Comparison of ENCODE assay signal across 8 cellular contexts in the genomic region with DNA sequence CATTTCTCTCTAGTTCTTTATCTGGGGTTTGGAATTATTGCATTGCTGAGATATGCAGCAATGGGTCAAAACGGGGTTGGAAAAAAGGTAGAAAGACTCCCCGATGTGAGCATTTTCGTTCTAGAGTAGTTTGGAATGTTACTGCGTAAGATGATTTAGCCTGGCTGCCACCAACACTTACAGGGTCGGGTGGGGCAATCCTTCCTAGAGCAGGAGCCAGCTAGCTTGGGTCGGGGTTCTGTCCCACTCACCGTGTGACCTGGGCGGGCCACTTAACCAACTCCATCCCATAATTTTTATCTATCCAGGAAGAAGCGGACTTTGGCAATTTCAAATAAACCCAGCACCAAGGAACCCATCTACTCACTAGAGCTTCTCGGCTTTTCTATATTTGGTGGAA.
DNase-seq lines count a peak whose midpoint lies in the region; ATAC-seq and TF ChIP-seq lines count a peak whose summit lies in the region.

No MANE protein-coding gene starts in this region.

- TF ChIP-seq POLR2A in NB4 (IDR thresholded peaks at IDR 0.05; ENCODE audit: extremely low read depth, insufficient read length) (no peak), sigmoid colon (IDR thresholded peaks at IDR 0.05) (no peak)

- no peak for TF ChIP-seq CTCF in NB4 (IDR thresholded peaks at IDR 0.05; ENCODE audit: low read depth, low read length)
- no peak for TF ChIP-seq CTCF in kidney epithelial cell (IDR thresholded peaks at IDR 0.05; ENCODE audit: insufficient read depth, low read length, poor library complexity, severe bottlenecking)
- TF ChIP-seq CTCF in sigmoid colon (IDR thresholded peaks at IDR 0.05): no peak

- 35 to 47% methylated on average over 10 of the region's 10 CpGs for WGBS in sigmoid colon, 2 donors

- ATAC-seq in GM21717 (IDR thresholded peaks at IDR 0.05; ENCODE audit: unreplicated experiment): no peak

- H3K9me3 ChIP-seq in adipocyte (ENCODE audit: control insufficient read depth, low read length): no peaks in the 10 kb centered on the region
- H3K9me3 ChIP-seq in sigmoid colon: no peaks in the 10 kb centered on the region

- no peaks in the 10 kb centered on the region for H3K4me1 ChIP-seq in adipocyte (ENCODE audit: control insufficient read depth, insufficient read depth, low read length)
- H3K4me1 ChIP-seq in sigmoid colon: no peaks in the 10 kb centered on the region

- intact Hi-C loops in sigmoid colon (cut with DNase I): no loop called here

- TF ChIP-seq EP300 in sigmoid colon (IDR thresholded peaks at IDR 0.05): no peak

- no peaks in the 10 kb centered on the region for H3K36me3 ChIP-seq in adipocyte (ENCODE audit: control insufficient read depth, insufficient read depth, low read length, severe bottlenecking)
- H3K36me3 ChIP-seq in kidney epithelial cell (ENCODE audit: control insufficient read depth, insufficient read depth, low read length): no peaks in the 10 kb centered on the region
- no peaks in the 10 kb centered on the region for H3K36me3 ChIP-seq in sigmoid colon

- peak overlapping the region; percentile 72 for H3K4me3 ChIP-seq in NB4 (ENCODE audit: low read depth, low read length)
- H3K4me3 ChIP-seq in adipocyte (ENCODE audit: low read length): peak overlapping the region; percentile 73
- peak overlapping the region; percentile 45 for H3K4me3 ChIP-seq in kidney epithelial cell (ENCODE audit: low read depth, low read length)
- H3K4me3 ChIP-seq in sigmoid colon: no peak overlapping the region

- no peak overlapping the region for H3K9ac ChIP-seq in adipocyte (ENCODE audit: low read length)

- H3K27me3 ChIP-seq in adipocyte (replicated peaks; ENCODE audit: control insufficient read depth, insufficient read depth, low read length) (no peaks in the 10 kb centered on the region), kidney epithelial cell (ENCODE audit: control insufficient read depth, insufficient read depth, low read length) (no peaks in the 10 kb centered on the region), sigmoid colon (peaks cover 0 to 16% (median 0%) of the 10 kb centered on the region in 3 donors)

- DNase-seq in ELR (ENCODE audit: low read depth) (peak; percentile 37), NB4 (ENCODE audit: low read depth) (peak; percentile 39), adipocyte (ENCODE audit: low read depth) (peak; percentile 12), kidney epithelial cell (ENCODE audit: low read depth) (no peak), 8988T (no peak), sigmoid colon (no peak), NCI-H226 (no peak)

- H3K27ac ChIP-seq in sigmoid colon: no peak overlapping the region

Comparison
In these comparisons a context has a peak if more than half of its experiments do, and no peak if none do; other contexts are left out.
1. DNase-seq: peak in ELR (single experiment), NB4 (single experiment) and adipocyte (single experiment); none in kidney epithelial cell (single experiment), 8988T (single experiment), sigmoid colon (single experiment) and NCI-H226 (single experiment).
2. H3K4me3 ChIP-seq: peak in NB4 (single experiment), adipocyte (single experiment) and kidney epithelial cell (single experiment); none in sigmoid colon (0 of 4).